Comparison of ENCODE assay signal across 8 cellular contexts in the genomic region with DNA sequence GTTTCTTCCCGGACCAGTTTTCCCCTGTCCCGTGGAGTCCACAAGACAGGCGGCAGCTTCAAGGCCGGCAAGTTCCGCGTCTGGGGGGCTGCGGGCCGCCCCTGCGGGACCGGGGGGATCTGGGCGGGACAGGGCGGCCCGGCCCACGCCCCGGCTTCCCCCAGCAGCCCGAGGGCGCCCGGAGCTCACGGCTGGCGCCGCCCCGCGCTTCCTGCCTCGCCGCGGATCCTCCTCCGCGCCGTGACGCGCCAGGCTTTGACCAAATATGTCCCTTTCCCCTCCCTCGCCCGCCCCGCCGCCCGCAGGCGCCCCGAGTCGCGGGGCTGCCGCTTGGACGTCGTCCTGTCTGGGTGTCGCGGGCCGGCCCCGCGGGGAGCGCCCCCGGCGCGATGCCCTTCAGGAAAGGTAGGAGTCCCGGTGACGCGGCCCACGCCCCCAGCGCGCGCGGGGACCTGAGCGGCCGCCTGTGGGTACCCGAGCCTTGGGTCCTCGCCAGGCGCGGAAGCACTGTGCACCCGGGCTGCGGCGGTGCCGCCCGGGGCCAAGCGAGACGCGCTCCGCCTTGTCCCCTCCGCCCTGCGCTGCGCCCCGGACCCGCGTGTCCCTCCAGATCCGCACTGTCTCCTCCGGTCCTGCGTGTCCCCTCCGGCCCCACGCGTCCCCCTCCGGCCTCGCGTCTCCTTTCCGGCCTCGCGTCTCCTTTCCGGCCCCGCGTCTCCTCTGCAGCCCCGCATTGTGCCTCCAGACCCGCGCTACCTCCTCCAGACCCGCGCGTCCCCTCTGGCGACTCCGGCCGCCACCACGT. TPM values are rescaled to one million over a fixed set of nuclear protein-coding genes. Genes with fewer than 3 reads are reported as not detected.
DNase-seq lines count a peak whose midpoint lies in the region; ATAC-seq and TF ChIP-seq lines count a peak whose summit lies in the region.

No MANE protein-coding gene starts in this region.

- H4K20me1 ChIP-seq in PC-3 (ENCODE audit: low read length): no peaks in the 10 kb centered on the region

- H3K4me3 ChIP-seq in BE2C (ENCODE audit: low read depth, low read length) (peak overlapping the region; percentile 66), PC-3 (ENCODE audit: low read length) (peak overlapping the region; percentile 75), esophagus muscularis mucosa (peak overlapping the region; percentile 75 to 82 (median 80))

- H3K4me2 ChIP-seq in PC-3 (ENCODE audit: low read length): peak overlapping the region; percentile 80

- POLR2A ChIA-PET in PC-3 (lab: Charles Lee; ENCODE audit: unreplicated experiment): no interaction called here

- H3K79me2 ChIP-seq in PC-3 (ENCODE audit: low read length): peaks cover 11% of the 10 kb centered on the region

- H3K9me3 ChIP-seq in BE2C (no peaks in the 10 kb centered on the region), PC-3 (ENCODE audit: low read length) (no peaks in the 10 kb centered on the region), esophagus muscularis mucosa (no peaks in the 10 kb centered on the region)

- no peak for TF ChIP-seq EP300 in esophagus muscularis mucosa (IDR thresholded peaks at IDR 0.05)

- WGBS in esophagus muscularis mucosa: 0% methylated on average over 13 of the region's 106 CpGs

- H3K9ac ChIP-seq in PC-3 (ENCODE audit: low read length): peak overlapping the region; percentile 56

- H3K4me1 Mint-ChIP-seq in activated T-cell treated with anti-CD3 and anti-CD28 coated beads, Interleukin-2, amount 50 U/mL, for 4 hours (ENCODE audit: low read depth): peaks cover 78% of the 10 kb centered on the region

- no peaks in the 10 kb centered on the region for H3F3A ChIP-seq in PC-3 (ENCODE audit: low read length, unreplicated experiment)

- ATAC-seq in HG03378 (IDR thresholded peaks at IDR 0.05; ENCODE audit: unreplicated experiment) (peak; percentile 47), PC-3 (peak; percentile 68)
- ATAC-seq in activated T-cell treated with anti-CD3 and anti-CD28 coated beads, Interleukin-2, amount 50 U/mL, for 4 hours: peak; percentile 79 to 84

- intact Hi-C loops in PC-3 (cut with micrococcal nuclease) (loop anchor here (5.0 kb wide), 1 partner anchor 57 kb away; the partner anchor contains the start of gene PFKFB3), esophagus muscularis mucosa (cut with DNase I) (loop anchor here (2.0 to 5.0 kb wide), 2 partner anchors 38 to 58 kb away; partner anchors contain the start of gene PFKFB3)

- H3K4me3 Mint-ChIP-seq in activated T-cell treated with anti-CD3 and anti-CD28 coated beads, Interleukin-2, amount 50 U/mL, for 4 hours: peak overlapping the region; percentile 84

- peak; percentile 80 for DNase-seq in BE2C
- peak; percentile 70 for DNase-seq in PC-3
- DNase-seq in activated T-cell treated with anti-CD3 and anti-CD28 coated beads, Interleukin-2, amount 50 U/mL, for 4 hours: peak; percentile 84
- DNase-seq in esophagus muscularis mucosa (ENCODE audit: extremely low spot score): peak; percentile 96
- DNase-seq in myocyte (ENCODE audit: low read depth): peak; percentile 85
- peak; percentile 74 to 92 for DNase-seq in stimulated activated CD8-positive, alpha-beta memory T cell treated with anti-CD3 and anti-CD28 coated beads, Interleukin-7, amount 100 ng/mL, for 4 hours (ENCODE audit: low read depth in 2 of 2)

- H3K27me3 ChIP-seq in BE2C (peaks cover 11% of the 10 kb centered on the region; the same call in 1 of the 2 replicates), PC-3 (ENCODE audit: low read length) (no peaks in the 10 kb centered on the region), esophagus muscularis mucosa (peaks cover 0 to 13% (median 0%) of the 10 kb centered on the region in 4 donors)

- no peak overlapping the region for H3K27ac ChIP-seq in PC-3 (ENCODE audit: low read length)
- H3K27ac ChIP-seq in esophagus muscularis mucosa (replicated peaks in 1 of 4): peak overlapping the region; percentile 85 to 91 (median 88)

- TF ChIP-seq POLR2A in GM19099 (IDR thresholded peaks at IDR 0.05; ENCODE audit: extremely low read depth, insufficient read length, low read depth): peak; percentile 73
- TF ChIP-seq POLR2A in esophagus muscularis mucosa (IDR thresholded peaks at IDR 0.05; ENCODE audit: low read depth): peak; percentile 68

- no peaks in the 10 kb centered on the region for H3K27me3 Mint-ChIP-seq in activated T-cell treated with anti-CD3 and anti-CD28 coated beads, Interleukin-2, amount 50 U/mL, for 4 hours (ENCODE audit: low read depth)

- no TSS peak for BruUV-seq in PC-3 (replicated peaks; lab: Mats Ljungman, UMichigan)

- peaks cover 12% of the 10 kb centered on the region for H3K36me3 Mint-ChIP-seq in activated T-cell treated with anti-CD3 and anti-CD28 coated beads, Interleukin-2, amount 50 U/mL, for 4 hours (ENCODE audit: insufficient read depth)

- CTCF ChIA-PET in PC-3 (lab: Charles Lee): no interaction called here

- H2AFZ ChIP-seq in PC-3 (ENCODE audit: low read length): peak overlapping the region; percentile 71

- H3K4me1 ChIP-seq in BE2C (no peaks in the 10 kb centered on the region), PC-3 (ENCODE audit: insufficient read depth, low read length) (peaks cover 6% of the 10 kb centered on the region; the same call in 1 of the 2 replicates), esophagus muscularis mucosa (peaks cover 8 to 35% (median 28%) of the 10 kb centered on the region in 4 donors)

- TF ChIP-seq CTCF in BE2C (IDR thresholded peaks at IDR 0.05; ENCODE audit: low read depth, low read length) (no peak), PC-3 (conservative IDR thresholded peaks at IDR 0.05; ENCODE audit: low read depth, low read length) (no peak), esophagus muscularis mucosa (IDR thresholded peaks at IDR 0.05) (peak in 2 of 3 experiments; percentile 35 to 46)

- H3K9me2 ChIP-seq in PC-3 (replicated peaks; ENCODE audit: low read length): no peaks in the 10 kb centered on the region

- no peaks in the 10 kb centered on the region for H3K9me3 Mint-ChIP-seq in activated T-cell treated with anti-CD3 and anti-CD28 coated beads, Interleukin-2, amount 50 U/mL, for 4 hours

- H3K36me3 ChIP-seq in BE2C (no peaks in the 10 kb centered on the region), PC-3 (ENCODE audit: low read depth, low read length) (no peaks in the 10 kb centered on the region), esophagus muscularis mucosa (peaks cover 0 to 6% (median 4%) of the 10 kb centered on the region in 4 donors)

RNA-seq across cellular contexts. Expression of gene RBM17, which starts 56.0 kb away (rescaled TPM):
- 128 TPM for polyA plus RNA-seq in BE2C (2012; ENCODE audit: insufficient read depth, insufficient read length, low read depth)
- 28.4 and 42.0 TPM in 2 replicates for total RNA-seq in PC-3 (2014; rRNA removed)
- total RNA-seq in activated T-cell treated with anti-CD3 and anti-CD28 coated beads, Interleukin-2, amount 50 U/mL, for 4 hours: 100 to 1,000 TPM; 231 to 261 (median 237) TPM
- total RNA-seq in esophagus muscularis mucosa: 10 to 100 TPM; 48.5 to 72.9 (median 59.5) TPM
- 28.8 and 41.5 TPM in 2 replicates for total RNA-seq in myocyte
- polyA plus RNA-seq in myocyte (2012): 56.6 TPM

RNA-seq across cellular contexts. Expression of gene PFKFB3, which starts 57.9 kb away (rescaled TPM):
- 12.1 TPM for polyA plus RNA-seq in BE2C (2012; ENCODE audit: insufficient read depth, insufficient read length, low read depth)
- total RNA-seq in PC-3 (2014; rRNA removed) (19.5 and 22.7 TPM in 2 replicates), esophagus muscularis mucosa (10 to 100 TPM; 22.4 to 49.1 (median 37.9) TPM), myocyte (8.3 and 12.4 TPM in 2 replicates)
- 10 to 100 TPM; 60.5 to 77.0 (median 68.8) TPM for total RNA-seq in activated T-cell treated with anti-CD3 and anti-CD28 coated beads, Interleukin-2, amount 50 U/mL, for 4 hours
- polyA plus RNA-seq in myocyte (2012): 24.2 TPM

Comparison
In these comparisons a context has a peak if more than half of its experiments do, and no peak if none do; other contexts are left out.
1. CTCF ChIP-seq: peak in esophagus muscularis mucosa (2 of 3); none in BE2C (single experiment) and PC-3 (single experiment).
2. Peak in every context shown above with its lines, with median percentiles within 50 percentile points of each other: DNase-seq, H3K4me3 ChIP-seq and ATAC-seq.